In genomic region chr11:72818971-72819370, GRCh38 we compare ENCODE assay signal across 16 cellular contexts. TPM values are rescaled to one million over a fixed set of nuclear protein-coding genes. Genes with fewer than 3 reads are reported as not detected.
DNase-seq lines count a peak whose midpoint lies in the region; ATAC-seq and TF ChIP-seq lines count a peak whose summit lies in the region.
"Had no signal": no experiment of that assay in that cellular context is flagged by ENCODE, and none has a peak within 500 bp of the region (broad histone marks: within the 10 kb centered on the region; RNA-seq: fewer than 3 reads in every experiment).

No MANE protein-coding gene starts in this region.

- H3K18ac ChIP-seq in mesendoderm (ENCODE audit: low read length) = no peak overlapping the region

- no peak overlapping the region for H3K9ac ChIP-seq in mesendoderm (ENCODE audit: low read length)

- no peaks in the 10 kb centered on the region for H3K27me3 Mint-ChIP-seq in activated CD4-positive, alpha-beta T cell treated with anti-CD3 and anti-CD28 coated beads for 36 hours
- no peaks in the 10 kb centered on the region for H3K27me3 Mint-ChIP-seq in CD4-positive, alpha-beta T cell
- H3K27me3 Mint-ChIP-seq in IgD-negative memory B cell = no peaks in the 10 kb centered on the region

- POLR2A ChIA-PET in activated CD4-positive, alpha-beta T cell treated with anti-CD3 and anti-CD28 coated beads for 36 hours (lab: Charles Lee) = no interaction called here
- POLR2A ChIA-PET in CD4-positive, alpha-beta T cell (lab: Charles Lee) = no interaction called here

- no peaks in the 10 kb centered on the region for H3K9me3 Mint-ChIP-seq in activated CD4-positive, alpha-beta T cell treated with anti-CD3 and anti-CD28 coated beads for 36 hours (ENCODE audit: low read depth)
- no peaks in the 10 kb centered on the region for H3K9me3 Mint-ChIP-seq in CD4-positive, alpha-beta T cell
- H3K9me3 Mint-ChIP-seq in IgD-negative memory B cell = no peaks in the 10 kb centered on the region
- H3K9me3 Mint-ChIP-seq: H9 had no signal

- CTCF ChIA-PET in activated CD4-positive, alpha-beta T cell treated with anti-CD3 and anti-CD28 coated beads for 36 hours (lab: Charles Lee) = interaction anchor here (0.6 to 1.7 kb wide), 4 partner anchors 13 to 92 kb away, joined by 3 to 7 read pairs (median 5); no protein-coding TSS in a partner anchor
- CTCF ChIA-PET in CD4-positive, alpha-beta T cell (lab: Charles Lee) = interaction anchor here (0.5 to 1.1 kb wide), 4 partner anchors 12 to 135 kb away, joined by 3 to 4 read pairs (median 3); no protein-coding TSS in a partner anchor

- no peak overlapping the region for H2AK5ac ChIP-seq in mesendoderm (ENCODE audit: low read length)

- no peaks in the 10 kb centered on the region for H3K79me2 ChIP-seq in mesendoderm (ENCODE audit: control insufficient read depth, insufficient read depth, low read length)

- H3K4me3 ChIP-seq in mesendoderm (ENCODE audit: low read length) = no peak overlapping the region
- H3K4me3 ChIP-seq: K562 had no signal

- H3K27ac ChIP-seq in CD4-positive, alpha-beta T cell (ENCODE audit: low read depth, low read length) = no peak overlapping the region
- no peak overlapping the region for H3K27ac ChIP-seq in mesendoderm (ENCODE audit: low read depth, low read length)

- H4K5ac ChIP-seq in mesendoderm (ENCODE audit: low read length) = no peak overlapping the region

- peak overlapping the region; percentile 13 for H3K27ac Mint-ChIP-seq in activated CD4-positive, alpha-beta T cell treated with anti-CD3 and anti-CD28 coated beads for 36 hours
- H3K27ac Mint-ChIP-seq in CD4-positive, alpha-beta T cell = peak overlapping the region; percentile 77
- H3K27ac Mint-ChIP-seq in IgD-negative memory B cell = peak overlapping the region; percentile 33 to 88 (median 63)
- H3K27ac Mint-ChIP-seq: H9 had no signal

- ATAC-seq in activated CD4-positive, alpha-beta T cell treated with anti-CD3 and anti-CD28 coated beads for 36 hours = no peak
- ATAC-seq in CD4-positive, alpha-beta T cell (ENCODE audit: poor library complexity) = no peak
- ATAC-seq in HG03460 (IDR thresholded peaks at IDR 0.05; ENCODE audit: unreplicated experiment) = no peak
- ATAC-seq: K562 had no signal

- no peaks in the 10 kb centered on the region for H3K27me3 ChIP-seq in CD4-positive, alpha-beta T cell (ENCODE audit: control insufficient read depth, insufficient read depth, low read length)
- H3K27me3 ChIP-seq in mesendoderm (ENCODE audit: insufficient read depth, low read length, poor library complexity) = no peaks in the 10 kb centered on the region

- no CpG with 5 or more reads among the region's 4 CpGs for WGBS in mesendoderm (ENCODE audit: extremely low coverage, insufficient coverage, low lambda C conversion rate)

- no peak for TF ChIP-seq CTCF in CD4-positive, alpha-beta T cell (IDR thresholded peaks at IDR 0.05)

- no peak overlapping the region for H3K4ac ChIP-seq in mesendoderm (ENCODE audit: low read depth, low read length)

- no peak overlapping the region for H3K4me2 ChIP-seq in mesendoderm (ENCODE audit: low read length)

- H3K79me1 ChIP-seq in mesendoderm (ENCODE audit: low read length) = no peaks in the 10 kb centered on the region

- peaks cover 25% of the 10 kb centered on the region for H3K36me3 Mint-ChIP-seq in activated CD4-positive, alpha-beta T cell treated with anti-CD3 and anti-CD28 coated beads for 36 hours (ENCODE audit: low read depth)
- H3K36me3 Mint-ChIP-seq in CD4-positive, alpha-beta T cell (ENCODE audit: low read depth) = peaks cover 69% of the 10 kb centered on the region
- H3K36me3 Mint-ChIP-seq in IgD-negative memory B cell = peaks cover 1% of the 10 kb centered on the region

- no peak overlapping the region for H3K4me3 Mint-ChIP-seq in activated CD4-positive, alpha-beta T cell treated with anti-CD3 and anti-CD28 coated beads for 36 hours
- peak overlapping the region; percentile 46 for H3K4me3 Mint-ChIP-seq in CD4-positive, alpha-beta T cell
- peak overlapping the region in 1 of 4 donors; percentile 85 for H3K4me3 Mint-ChIP-seq in IgD-negative memory B cell

- H3K4me1 Mint-ChIP-seq in activated CD4-positive, alpha-beta T cell treated with anti-CD3 and anti-CD28 coated beads for 36 hours = peaks cover 20% of the 10 kb centered on the region
- peaks cover 41% of the 10 kb centered on the region for H3K4me1 Mint-ChIP-seq in CD4-positive, alpha-beta T cell (ENCODE audit: low read depth)
- peaks cover 21 to 28% (median 22%) of the 10 kb centered on the region in 3 donors for H3K4me1 Mint-ChIP-seq in IgD-negative memory B cell

- H3K4me1 ChIP-seq in mesendoderm (ENCODE audit: control insufficient read depth, low read depth, low read length) = peaks cover 2% of the 10 kb centered on the region

- H2BK15ac ChIP-seq in mesendoderm (replicated peaks; ENCODE audit: low read depth) = no peak overlapping the region

- no peak for DNase-seq in activated CD4-positive, alpha-beta T cell treated with anti-CD3 and anti-CD28 coated beads for 36 hours
- no peak for DNase-seq in activated CD4-positive, alpha-beta T cell treated with anti-CD3 and anti-CD28 coated beads for 1 hour
- no peak for DNase-seq in CD4-positive, alpha-beta T cell
- DNase-seq in mesendoderm (no peak), HK-2 (ENCODE audit: unreplicated experiment) (no peak)
- DNase-seq in stimulated activated CD4-positive, alpha-beta T cell treated with anti-CD3 and anti-CD28 coated beads, Interleukin-4, amount 100 ng/mL, for 1 hour = no peak
- DNase-seq: 8988T; DMS 273 treated with DMSO at 0.1 percent for 48 hours; H9; NCI-H1417; NCI-H187 treated with DMSO at 0.1 percent for 48 hours; NK-92 treated with Interleukin-12 subunit alpha and Interleukin-12 subunit beta, amount 100 ng/mL, for 24 hours; SHP77 treated with DMSO at 0.1 percent for 48 hours had no signal

- no peak overlapping the region for H4K8ac ChIP-seq in mesendoderm (ENCODE audit: low read depth, low read length)

- H3K36me3 ChIP-seq in mesendoderm (ENCODE audit: control insufficient read depth, insufficient read depth, low read length) = no peaks in the 10 kb centered on the region

- no peak overlapping the region for H3K56ac ChIP-seq in mesendoderm (ENCODE audit: low read length)

- intact Hi-C loops in activated CD4-positive, alpha-beta T cell treated with anti-CD3 and anti-CD28 coated beads for 36 hours (cut with DNase I, micrococcal nuclease) = no loop called here
- intact Hi-C loops in CD4-positive, alpha-beta T cell (cut with DNase I, micrococcal nuclease) = loop anchor here in 1 of 2 experiments (10.0 kb wide), 3 partner anchors 384 to 894 kb away; partner anchors contain the start of genes CLPB, INPPL1, RNF121 and XNDC1N

- H3K23ac ChIP-seq in mesendoderm (ENCODE audit: low read length) = peak overlapping the region; percentile 75

- H2BK120ac ChIP-seq in mesendoderm (ENCODE audit: low read depth, low read length) = no peak overlapping the region

- no peak overlapping the region for H2BK5ac ChIP-seq in mesendoderm (ENCODE audit: low read length)

- H3K9me3 ChIP-seq in CD4-positive, alpha-beta T cell (ENCODE audit: control insufficient read depth, low read length) = no peaks in the 10 kb centered on the region

RNA-seq across cellular contexts. Expression of gene ATG16L2, which starts 4.8 kb away (rescaled TPM):
- total RNA-seq in activated CD4-positive, alpha-beta T cell treated with anti-CD3 and anti-CD28 coated beads for 36 hours = 10 to 100 TPM; 55.3 to 59.4 TPM
- total RNA-seq in CD4-positive, alpha-beta T cell = 10 to 100 TPM; 58.3 to 61.6 TPM
- 32.1 TPM for polyA plus RNA-seq in IgD-negative memory B cell
- polyA plus RNA-seq in mesendoderm (2013, experiment 1 of 2) = 2.2 TPM
- polyA plus RNA-seq in mesendoderm (2013, experiment 2 of 2) = 2.3 TPM

RNA-seq across cellular contexts. Expression of gene STARD10, which starts 25.1 kb away (rescaled TPM):
- total RNA-seq in activated CD4-positive, alpha-beta T cell treated with anti-CD3 and anti-CD28 coated beads for 36 hours = 10 to 100 TPM in 1 of 2 experiments, 1 to 10 TPM in 1; 8.3 to 12.9 TPM
- total RNA-seq in CD4-positive, alpha-beta T cell = 10 to 100 TPM; 10.5 to 12.9 TPM
- 33.4 TPM for polyA plus RNA-seq in IgD-negative memory B cell
- 12.8 TPM for polyA plus RNA-seq in mesendoderm (2013, experiment 1 of 2)
- polyA plus RNA-seq in mesendoderm (2013, experiment 2 of 2) = 13.7 TPM

Comparison
In these comparisons a context has a peak if more than half of its experiments do, and no peak if none do; other contexts are left out.
1. H3K27ac Mint-ChIP-seq: peak in every context shown above with its lines; median percentile 77 in CD4-positive, alpha-beta T cell; 63 in IgD-negative memory B cell; 13 in activated CD4-positive, alpha-beta T cell treated with anti-CD3 and anti-CD28 coated beads for 36 hours.